In genomic region chr17:77319211-77320031, GRCh38 we compare ENCODE assay signal across 8 cellular contexts.
DNase-seq lines count a peak whose midpoint lies in the region; ATAC-seq and TF ChIP-seq lines count a peak whose summit lies in the region.

No MANE protein-coding gene starts in this region.

- no peak for TF ChIP-seq CTCF in AG09319 (IDR thresholded peaks at IDR 0.05; ENCODE audit: low read depth, low read length)
- TF ChIP-seq CTCF in heart left ventricle (IDR thresholded peaks at IDR 0.05): no peak
- TF ChIP-seq CTCF in sigmoid colon (IDR thresholded peaks at IDR 0.05): no peak

- H3K27me3 Mint-ChIP-seq in activated naive CD4-positive, alpha-beta T cell treated with anti-CD3 and anti-CD28 coated beads, Interleukin-2, amount 50 U/mL, for 24 hours: no peaks in the 10 kb centered on the region

- H3K27ac ChIP-seq in heart left ventricle (peak overlapping the region; percentile 17 to 90 (median 76)), sigmoid colon (peak overlapping the region; percentile 91 to 92 (median 92))

- H3K27ac Mint-ChIP-seq in activated naive CD4-positive, alpha-beta T cell treated with anti-CD3 and anti-CD28 coated beads, Interleukin-2, amount 50 U/mL, for 24 hours: peak overlapping the region; percentile 81

- peak overlapping the region; percentile 86 for H3K4me3 Mint-ChIP-seq in activated naive CD4-positive, alpha-beta T cell treated with anti-CD3 and anti-CD28 coated beads, Interleukin-2, amount 50 U/mL, for 24 hours

- H3K9me3 ChIP-seq in heart left ventricle (no peaks in the 10 kb centered on the region), sigmoid colon (no peaks in the 10 kb centered on the region)

- H3K36me3 ChIP-seq in heart left ventricle (no peaks in the 10 kb centered on the region), sigmoid colon (no peaks in the 10 kb centered on the region)

- TF ChIP-seq POLR2A in heart left ventricle (IDR thresholded peaks at IDR 0.05) (peak in 1 of 2 donors; percentile 47), sigmoid colon (IDR thresholded peaks at IDR 0.05) (peak; percentile 65 to 77)

- H3K4me3 ChIP-seq in heart left ventricle: peak overlapping the region; percentile 17 to 59 (median 52)
- H3K4me3 ChIP-seq in sigmoid colon: peak overlapping the region; percentile 30 to 51 (median 47)

- no peaks in the 10 kb centered on the region for H3K9me3 Mint-ChIP-seq in activated naive CD4-positive, alpha-beta T cell treated with anti-CD3 and anti-CD28 coated beads, Interleukin-2, amount 50 U/mL, for 24 hours

- DNase-seq in AG09319 (ENCODE audit: extremely low read depth, low read depth): peak; percentile 57
- DNase-seq in heart left ventricle: peak; percentile 80 to 91 (median 89)
- DNase-seq in sigmoid colon: peak; percentile 96
- DNase-seq in NAMALWA (ENCODE audit: low spot score): no peak
- no peak for DNase-seq in Ammon's horn (ENCODE audit: low spot score)

- ATAC-seq in GM21423 (IDR thresholded peaks at IDR 0.05; ENCODE audit: unreplicated experiment): peak; percentile 36
- ATAC-seq in heart left ventricle: peak; percentile 8 to 78 (median 70)

- intact Hi-C loops in heart left ventricle (cut with DNase I) (no loop called here), sigmoid colon (cut with DNase I) (loop anchor here (5.0 kb wide), 1 partner anchor 37 kb away; no protein-coding TSS in a partner anchor)

- WGBS in heart left ventricle, 4 donors: 44 to 53% (median 49%) methylated on average over 26 to 38 of the region's 38 CpGs
- WGBS in sigmoid colon, 2 donors: 29 to 32% methylated on average over 38 of the region's 38 CpGs

- no peaks in the 10 kb centered on the region for H3K36me3 Mint-ChIP-seq in activated naive CD4-positive, alpha-beta T cell treated with anti-CD3 and anti-CD28 coated beads, Interleukin-2, amount 50 U/mL, for 24 hours

- H3K27me3 ChIP-seq in heart left ventricle (no peaks in the 10 kb centered on the region), sigmoid colon (no peaks in the 10 kb centered on the region)

- H3K4me1 ChIP-seq in heart left ventricle (peaks cover 6 to 77% (median 44%) of the 10 kb centered on the region in 12 donors), sigmoid colon (peaks cover 0 to 85% (median 75%) of the 10 kb centered on the region in 4 donors)

- peak in 2 of 4 donors; percentile 27 to 31 for TF ChIP-seq EP300 in sigmoid colon (IDR thresholded peaks at IDR 0.05)

- H3K4me1 Mint-ChIP-seq in activated naive CD4-positive, alpha-beta T cell treated with anti-CD3 and anti-CD28 coated beads, Interleukin-2, amount 50 U/mL, for 24 hours: peaks cover 39% of the 10 kb centered on the region

TF ChIP-seq in PFSK-1, 5 proteins besides CTCF, POLR2A, EP300 and RAD21:
- TF ChIP-seq SIN3A (IDR thresholded peaks at IDR 0.05; ENCODE audit: borderline replicate concordance, insufficient read depth, low read length): peak; percentile 45; the same call in 1 of the 2 replicates
- no peak for TF ChIP-seq FOXP2 (optimal IDR thresholded peaks at IDR 0.05; ENCODE audit: borderline replicate concordance, extremely low read depth, extremely low read length, insufficient read depth)
- no peak; the same call in 1 of the 2 replicates for TF ChIP-seq POLR2AphosphoS5 (IDR thresholded peaks at IDR 0.05; ENCODE audit: low read depth, low read length)
- TF ChIP-seq TAF1 (IDR thresholded peaks at IDR 0.05; ENCODE audit: borderline replicate concordance, insufficient read depth, low read length): no peak
- no peak for TF ChIP-seq REST (IDR thresholded peaks at IDR 0.05; ENCODE audit: insufficient read depth in 1 of 2, low read depth in 2 of 2, low read length in 2 of 2)

Comparison
In these comparisons a context has a peak if more than half of its experiments do, and no peak if none do; other contexts are left out.
1. DNase-seq: peak in AG09319 (single experiment), heart left ventricle (5 of 5) and sigmoid colon (single experiment); none in NAMALWA (single experiment) and Ammon's horn (single experiment).